ENCODE assay signal across 26 cellular contexts in the genomic region with DNA sequence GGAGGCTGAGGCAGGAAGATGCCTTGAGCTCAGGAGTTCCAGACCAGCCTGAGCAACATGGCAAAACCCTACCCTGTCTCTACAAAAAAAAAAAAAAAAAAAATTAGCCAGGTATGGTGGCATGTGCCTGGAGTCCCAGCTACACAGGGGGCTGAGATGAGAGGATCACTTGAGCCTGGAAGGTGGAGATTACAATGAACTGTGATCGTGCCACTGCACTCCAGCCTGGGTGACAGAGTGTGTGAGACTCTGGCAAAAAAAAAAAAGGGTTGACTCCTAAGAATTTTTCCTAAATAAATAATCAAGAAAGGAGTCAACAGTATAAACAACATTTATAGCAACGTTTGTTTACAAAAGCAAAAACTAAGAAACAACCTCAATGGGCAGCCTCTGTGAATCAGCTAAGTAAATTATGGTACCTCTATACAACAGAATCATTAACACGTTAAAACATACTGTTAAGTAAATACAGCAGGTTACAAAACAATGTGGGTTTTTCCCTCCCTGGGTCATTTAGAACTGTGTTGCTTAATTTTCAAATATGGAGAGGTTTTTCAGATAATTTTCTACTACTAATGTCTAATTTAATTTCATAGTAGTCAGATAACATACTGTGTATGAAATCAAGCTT. TPM values are rescaled to one million over a fixed set of nuclear protein-coding genes. Genes with fewer than 3 reads are reported as not detected.
DNase-seq lines count a peak whose midpoint lies in the region; ATAC-seq, FAIRE-seq and TF ChIP-seq lines count a peak whose summit lies in the region.
"Had no signal": no experiment of that assay in that cellular context is flagged by ENCODE, and none has a peak within 500 bp of the region (broad histone marks: within the 10 kb centered on the region; RNA-seq: fewer than 3 reads in every experiment).

No MANE protein-coding gene starts in this region.

- no peaks in the 10 kb centered on the region for H4K20me1 ChIP-seq in K562 (replicated peaks; ENCODE audit: control insufficient read depth, insufficient read depth, low read length)
- H4K20me1 ChIP-seq: BLaER1 had no signal

- intact Hi-C loops in K562 (cut with micrococcal nuclease), result no loop called here

- 8% methylated on average over 3 of the region's 3 CpGs for WGBS in K562 (ENCODE audit: insufficient coverage, low coverage, missing lambda C conversion rate)
- 20% methylated on average over 3 of the region's 3 CpGs for WGBS in liver

- no peak overlapping the region for H3K9ac ChIP-seq in K562 (ENCODE audit: insufficient read depth in 1 of 2, low read depth in 2 of 2, low read length in 2 of 2)
- H3K9ac ChIP-seq in liver (ENCODE audit: low read depth in 1 of 2, low read length in 2 of 2), result no peak overlapping the region
- H3K9ac ChIP-seq: BLaER1 had no signal

- H3K9me3 ChIP-seq in K562 (replicated peaks; ENCODE audit: control insufficient read depth, insufficient read depth, low read depth, low read length) (no peaks in the 10 kb centered on the region), liver (ENCODE audit: control insufficient read depth in 4 of 4, low read length in 3 of 4) (no peaks in the 10 kb centered on the region)
- H3K9me3 ChIP-seq: BLaER1, HAP-1, Peyer's patch had no signal

- peak; percentile 21 for DNase-seq in NCI-H345 (lab: John Stamatoyannopoulos, UW)
- DNase-seq in NCI-H345 treated with DMSO at 0.1 percent for 48 hours (lab: John Stamatoyannopoulos, UW; ENCODE audit: unreplicated experiment), result no peak
- no peak for DNase-seq in K562 (ENCODE audit: extremely low read depth in 1 of 4, low spot score in 3 of 4)
- no peak for DNase-seq in activated naive CD4-positive, alpha-beta T cell treated with anti-CD3 and anti-CD28 coated beads, Interleukin-2, amount 50 U/mL, for 16 hours
- no peak for DNase-seq in putamen (ENCODE audit: low spot score)
- DNase-seq: CD4-positive, CD25-positive, alpha-beta regulatory T cell; GDM1; HFFc6; KG1; MM.1S; NCI-H1694 treated with DMSO at 0.1 percent for 48 hours; NCI-H2081; NCI-H2171 treated with DMSO at 0.1 percent for 48 hours; NCI-H446; NCI-H524 treated with DMSO at 0.1 percent for 48 hours; Peyer's patch; SIG-M5; T-helper 2 cell had no signal

- in situ Hi-C loops in K562 (cut with MboI), result loop anchor here (10.0 kb wide), 1 partner anchor 93 kb away; no protein-coding TSS in a partner anchor

- H3K4me2 ChIP-seq in K562 (ENCODE audit: insufficient read depth, low read length), result no peak overlapping the region
- H3K4me2 ChIP-seq: BLaER1, GM23338 had no signal

- CTCF ChIA-PET in K562 (lab: Yijun Ruan, JAX; ENCODE audit: low intra/inter-chr PET ratio), result no interaction called here

- no peaks in the 10 kb centered on the region for H3K79me2 ChIP-seq in K562 (ENCODE audit: control insufficient read depth, insufficient read depth, low read length)

- TF ChIP-seq RAD21 in K562 (CRISPR knock-in tag; conservative IDR thresholded peaks at IDR 0.05 in 1 of 2, IDR thresholded peaks at IDR 0.05 in 1 of 2) (no peak), liver (IDR thresholded peaks at IDR 0.05) (no peak)

- peak; percentile 89 for FAIRE-seq in G401.6 (lab: Jason Lieb, UNC)
- no peak for FAIRE-seq in K562 (lab: Jason Lieb, UNC)
- FAIRE-seq: GM12878, HTR-8/SVneo had no signal

- no peak overlapping the region for H3K4me3 ChIP-seq in K562
- H3K4me3 ChIP-seq in liver (ENCODE audit: low read depth in 1 of 3, low read length in 3 of 3), result no peak overlapping the region
- H3K4me3 ChIP-seq: BLaER1, GM12878, GM23338, HAP-1, Peyer's patch had no signal

- POLR2A ChIA-PET in K562 (lab: Yijun Ruan, JAX), result interaction anchor here (1.0 to 1.9 kb wide), 4 partner anchors 9 to 106 kb away, joined by 3 to 4 read pairs (median 4); no protein-coding TSS in a partner anchor

- no TSS peak for BruUV-seq in K562 (replicated peaks; lab: Mats Ljungman, UMichigan)

- H3K27ac ChIP-seq in K562 (ENCODE audit: extremely low read depth, low read depth, low read length), result no peak overlapping the region
- no peak overlapping the region for H3K27ac ChIP-seq in liver (ENCODE audit: low read depth in 1 of 2, low read length in 2 of 2)
- H3K27ac ChIP-seq: BLaER1, Peyer's patch had no signal

- H2AFZ ChIP-seq in K562 (ENCODE audit: low read depth, low read length), result peak overlapping the region; percentile 73
- H2AFZ ChIP-seq: GM23338 had no signal

- H3K36me3 ChIP-seq in K562 (ENCODE audit: control insufficient read depth, insufficient read depth, low read length) (no peaks in the 10 kb centered on the region), liver (ENCODE audit: control insufficient read depth in 4 of 4, insufficient read depth in 3 of 4, low read depth in 1 of 4, low read length in 3 of 4) (no peaks in the 10 kb centered on the region)
- H3K36me3 ChIP-seq: BLaER1, HAP-1, Peyer's patch had no signal

- no peaks in the 10 kb centered on the region for H3K27me3 ChIP-seq in K562 (ENCODE audit: control insufficient read depth in 2 of 2, insufficient read depth in 2 of 2, low read length in 2 of 2)
- H3K27me3 ChIP-seq in liver (ENCODE audit: control insufficient read depth in 4 of 4, insufficient read depth in 4 of 4, low read length in 3 of 4), result no peaks in the 10 kb centered on the region
- H3K27me3 ChIP-seq: BLaER1, Peyer's patch had no signal

- ATAC-seq in K562, result peak; percentile 86
- ATAC-seq: GM12878, GM23338 had no signal

- TF ChIP-seq CTCF in K562 (IDR thresholded peaks at IDR 0.05 in 2 of 3, conservative IDR thresholded peaks at IDR 0.05 in 1 of 3; ENCODE audit: insufficient read depth in 2 of 3, low read depth in 1 of 3, low read length in 3 of 3) (no peak), liver (IDR thresholded peaks at IDR 0.05; ENCODE audit: low read depth, low read length, missing input control) (no peak)

- peaks cover 0 to 4% of the 10 kb centered on the region in 2 experiments; a peak in 2 of 5 replicates for H3K4me1 ChIP-seq in K562 (replicated peaks in 1 of 2; ENCODE audit: control insufficient read depth in 2 of 2, insufficient read depth in 2 of 2, low read length in 2 of 2)
- H3K4me1 ChIP-seq in liver (ENCODE audit: control insufficient read depth in 4 of 4, insufficient read depth in 4 of 4, low read length in 3 of 4), result peaks cover 2 to 10% (median 4%) of the 10 kb centered on the region in 4 donors
- H3K4me1 ChIP-seq: BLaER1, HAP-1 had no signal

- TF ChIP-seq POLR2A in K562 (conservative IDR thresholded peaks at IDR 0.05), result no peak

- TF ChIP-seq EP300 in K562 (IDR thresholded peaks at IDR 0.05; ENCODE audit: low read length), result no peak

- no peaks in the 10 kb centered on the region for H3K9me1 ChIP-seq in K562 (ENCODE audit: control insufficient read depth, insufficient read depth, low read length)

TF ChIP-seq in K562, 482 proteins besides CTCF, POLR2A, EP300 and RAD21 (continues in another document):
- TF ChIP-seq, protein P1, sequence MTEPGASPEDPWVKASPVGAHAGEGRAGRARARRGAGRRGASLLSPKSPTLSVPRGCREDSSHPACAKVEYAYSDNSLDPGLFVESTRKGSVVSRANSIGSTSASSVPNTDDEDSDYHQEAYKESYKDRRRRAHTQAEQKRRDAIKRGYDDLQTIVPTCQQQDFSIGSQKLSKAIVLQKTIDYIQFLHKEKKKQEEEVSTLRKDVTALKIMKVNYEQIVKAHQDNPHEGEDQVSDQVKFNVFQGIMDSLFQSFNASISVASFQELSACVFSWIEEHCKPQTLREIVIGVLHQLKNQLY (CRISPR knock-in tag; conservative IDR thresholded peaks at IDR 0.05), result no peak
- TF ChIP-seq TRIM24 (IDR thresholded peaks at IDR 0.05) (no peak), ZNF668 (CRISPR knock-in tag; IDR thresholded peaks at IDR 0.05) (no peak), PHB (CRISPR knock-in tag; IDR thresholded peaks at IDR 0.05) (no peak), HDAC6 (IDR thresholded peaks at IDR 0.05; ENCODE audit: low read depth, low read length) (no peak), ZNF57 (CRISPR knock-in tag; IDR thresholded peaks at IDR 0.05) (no peak)

TF ChIP-seq in liver, 16 proteins besides CTCF, POLR2A, EP300 and RAD21 (continues in another document):
- TF ChIP-seq, protein P2, sequence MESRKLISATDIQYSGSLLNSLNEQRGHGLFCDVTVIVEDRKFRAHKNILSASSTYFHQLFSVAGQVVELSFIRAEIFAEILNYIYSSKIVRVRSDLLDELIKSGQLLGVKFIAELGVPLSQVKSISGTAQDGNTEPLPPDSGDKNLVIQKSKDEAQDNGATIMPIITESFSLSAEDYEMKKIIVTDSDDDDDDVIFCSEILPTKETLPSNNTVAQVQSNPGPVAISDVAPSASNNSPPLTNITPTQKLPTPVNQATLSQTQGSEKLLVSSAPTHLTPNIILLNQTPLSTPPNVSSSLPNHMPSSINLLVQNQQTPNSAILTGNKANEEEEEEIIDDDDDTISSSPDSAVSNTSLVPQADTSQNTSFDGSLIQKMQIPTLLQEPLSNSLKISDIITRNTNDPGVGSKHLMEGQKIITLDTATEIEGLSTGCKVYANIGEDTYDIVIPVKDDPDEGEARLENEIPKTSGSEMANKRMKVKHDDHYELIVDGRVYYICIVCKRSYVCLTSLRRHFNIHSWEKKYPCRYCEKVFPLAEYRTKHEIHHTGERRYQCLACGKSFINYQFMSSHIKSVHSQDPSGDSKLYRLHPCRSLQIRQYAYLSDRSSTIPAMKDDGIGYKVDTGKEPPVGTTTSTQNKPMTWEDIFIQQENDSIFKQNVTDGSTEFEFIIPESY (IDR thresholded peaks at IDR 0.05), result no peak
- TF ChIP-seq RXRA (IDR thresholded peaks at IDR 0.05), result no peak

RNA-seq across cellular contexts. Expression of a gene that starts 56.8 kb away (rescaled TPM):
- total RNA-seq in K562 (2011; cell fraction: chromatin; rRNA removed; ENCODE audit: low replicate concordance), result 24.4 and 39.4 TPM in 2 replicates
- total RNA-seq in K562 (2011; cell fraction: nucleolus; rRNA removed), result 18.3 and 27.1 TPM in 2 replicates
- total RNA-seq in K562 (2011; cell fraction: nucleoplasm; rRNA removed), result 29.8 and 32.1 TPM in 2 replicates
- total RNA-seq in K562 (2014; rRNA removed) (5.9 and 7.4 TPM in 2 replicates), K562 (2014; rRNA removed; fragmentation: Illumina TruSeq; extraction: Trizol) (7.1 and 8.1 TPM in 2 replicates), K562 (2015; rRNA removed; fragmentation: Illumina TruSeq; extraction: Trizol) (3.5 and 3.9 TPM in 2 replicates), K562 (2021) (8.8 and 9.4 TPM in 2 replicates), liver (10 to 100 TPM; 56.5 to 90.9 TPM)
- polyA plus RNA-seq in K562 (2011; rRNA removed) (8.9 and 11.3 TPM in 2 replicates), K562 (2014; fragmentation: Illumina TruSeq; extraction: Trizol) (8.0 and 8.4 TPM in 2 replicates), K562 (2014; fragmentation: Nextera tagmentation; extraction: Ambion mirVana) (1 to 10 TPM; 2.6 to 3.8 TPM), K562 (2014; rRNA removed) (9.5 and 10.5 TPM in 2 replicates), liver (10 to 100 TPM; 18.5 to 18.8 TPM)
- polyA plus RNA-seq in K562 (2011; cell fraction: cytosol; rRNA removed), result 4.9 and 8.9 TPM in 2 replicates
- 18.4 and 35.5 TPM in 2 replicates for polyA plus RNA-seq in K562 (2011; cell fraction: nucleus; rRNA removed)
- 3.2 and 5.9 TPM in 2 replicates for polyA plus RNA-seq in K562 (2012)
- polyA minus RNA-seq in K562 (2011; rRNA and poly(A)+ RNA removed), result 6.9 and 7.9 TPM in 2 replicates
- 3.4 and 5.9 TPM in 2 replicates for polyA minus RNA-seq in K562 (2011; cell fraction: cytosol; rRNA and poly(A)+ RNA removed)
- 6.9 and 9.4 TPM in 2 replicates for polyA minus RNA-seq in K562 (2011; cell fraction: nucleus; rRNA and poly(A)+ RNA removed)
- total RNA-seq: A172; CD4-positive, CD25-positive, alpha-beta regulatory T cell; GM12878; HFFc6 had no signal
- polyA plus RNA-seq: CD4-positive, CD25-positive, alpha-beta regulatory T cell; GM12878 had no signal
